Comparison of ENCODE assay signal across 20 cellular contexts in genomic region chr3:30352919-30353318, GRCh38.
DNase-seq lines count a peak whose midpoint lies in the region; ATAC-seq, FAIRE-seq and TF ChIP-seq lines count a peak whose summit lies in the region.
"Had no signal": no experiment of that assay in that cellular context is flagged by ENCODE, and none has a peak within 500 bp of the region (broad histone marks: within the 10 kb centered on the region; RNA-seq: fewer than 3 reads in every experiment).

No MANE protein-coding gene starts in this region.

- no peaks in the 10 kb centered on the region for H4K20me1 ChIP-seq in keratinocyte (ENCODE audit: control insufficient read depth, extremely low read depth, insufficient read depth, low read length)

- no peaks in the 10 kb centered on the region for H3K9me1 ChIP-seq in keratinocyte (ENCODE audit: control insufficient read depth, extremely low read depth, insufficient read depth, low read length)

- POLR2A ChIA-PET in A549 (lab: Yijun Ruan, JAX) (no interaction called here), HEK293T (lab: Yijun Ruan, JAX) (no interaction called here)

- no peak for TF ChIP-seq CTCF in A549 (IDR thresholded peaks at IDR 0.05)
- no peak for TF ChIP-seq CTCF in AG10803 (conservative IDR thresholded peaks at IDR 0.05; ENCODE audit: low read length)
- no peak for TF ChIP-seq CTCF in keratinocyte (optimal IDR thresholded peaks at IDR 0.05 in 1 of 3, IDR thresholded peaks at IDR 0.05 in 1 of 3, conservative IDR thresholded peaks at IDR 0.05 in 1 of 3; ENCODE audit: extremely low read depth in 1 of 3, insufficient read depth in 2 of 3, low read length in 3 of 3)

- no peaks in the 10 kb centered on the region for H3K27me3 ChIP-seq in keratinocyte (ENCODE audit: control insufficient read depth, extremely low read depth, insufficient read depth, low read length)
- H3K27me3 ChIP-seq: pancreas, sigmoid colon, transverse colon had no signal

- H3K27ac ChIP-seq in A549 (peak overlapping the region; percentile 64 to 89; a peak in 4 of 6 replicates), keratinocyte (ENCODE audit: control insufficient read depth, insufficient read depth, low read length) (peak overlapping the region; percentile 78)
- H3K27ac ChIP-seq: lower lobe of right lung, pancreas had no signal

- H3K9me3 ChIP-seq in A549 (no peaks in the 10 kb centered on the region), keratinocyte (ENCODE audit: control insufficient read depth, low read depth, low read length) (no peaks in the 10 kb centered on the region)
- H3K9me3 ChIP-seq: lower lobe of right lung, pancreas, sigmoid colon, transverse colon had no signal

- DNase-seq in A549 (ENCODE audit: low read depth in 1 of 2, low spot score in 1 of 2) (no peak), AG10803 (ENCODE audit: low read depth) (peak; percentile 37), NCI-H748 treated with DMSO at 0.1 percent for 48 hours (lab: John Stamatoyannopoulos, UW) (peak; percentile 38), keratinocyte (ENCODE audit: low read depth, low spot score) (no peak), HEK293T (ENCODE audit: extremely low spot score) (no peak), SIG-M5 treated with dmso at 0.1 percent for 504 hours (lab: John Stamatoyannopoulos, UW; ENCODE audit: unreplicated experiment) (no peak)
- DNase-seq: activated B cell treated with CpG ODN at 0.5 μM for 24 hours; activated CD8-positive, alpha-beta T cell treated with anti-CD3 and anti-CD28 coated beads for 36 hours; activated T-cell treated with anti-CD3 and anti-CD28 coated beads, Interleukin-2, amount 50 U/mL, for 72 hours; GOT3; lower lobe of right lung; NCI-H1417 treated with DMSO at 0.1 percent for 48 hours; NCI-H2171; NCI-H774; pancreas; SIG-M5; sigmoid colon; transverse colon had no signal

- H3K9ac ChIP-seq in keratinocyte (ENCODE audit: control insufficient read depth, extremely low read depth, insufficient read depth, low read length) = no peak overlapping the region

- H2AFZ ChIP-seq in keratinocyte (ENCODE audit: control insufficient read depth, low read length) = no peak overlapping the region

- no peaks in the 10 kb centered on the region for H3K79me2 ChIP-seq in keratinocyte (ENCODE audit: control insufficient read depth, insufficient read depth, low read length)

- TF ChIP-seq RAD21 in A549 (conservative IDR thresholded peaks at IDR 0.05 in 1 of 2, IDR thresholded peaks at IDR 0.05 in 1 of 2) = no peak

- FAIRE-seq in A549 (lab: Jason Lieb, UNC) (no peak), keratinocyte (lab: Jason Lieb, UNC) (peak; percentile 83)
- FAIRE-seq: pancreas had no signal

- WGBS in A549 (ENCODE audit: missing lambda C conversion rate) = 69% methylated on average over 1 of the region's 1 CpG

- no peak for TF ChIP-seq EP300 in A549 (IDR thresholded peaks at IDR 0.05)

- CTCF ChIA-PET in A549 (lab: Yijun Ruan, JAX) = no interaction called here
- CTCF ChIA-PET in HEK293T (lab: Yijun Ruan, JAX) = no interaction called here

- H3K4me3 ChIP-seq in A549 = no peak overlapping the region
- no peak overlapping the region for H3K4me3 ChIP-seq in AG10803 (ENCODE audit: low read length)
- H3K4me3 ChIP-seq in keratinocyte (ENCODE audit: control insufficient read depth in 2 of 3, extremely low read depth in 1 of 3, insufficient read depth in 2 of 3, low read depth in 1 of 3, low read length in 3 of 3) = no peak overlapping the region
- H3K4me3 ChIP-seq: lower lobe of right lung, pancreas, sigmoid colon, transverse colon had no signal

- TF ChIP-seq POLR2A in A549 (IDR thresholded peaks at IDR 0.05; ENCODE audit: low read length) = no peak

- peaks cover 94% of the 10 kb centered on the region for H3K4me1 ChIP-seq in A549
- peaks cover 66% of the 10 kb centered on the region for H3K4me1 ChIP-seq in keratinocyte (ENCODE audit: control insufficient read depth, extremely low read depth, insufficient read depth, low read length)
- H3K4me1 ChIP-seq: pancreas had no signal

- peaks cover 0 to 3% of the 10 kb centered on the region in 2 experiments for H3K36me3 ChIP-seq in keratinocyte (ENCODE audit: control insufficient read depth in 2 of 2, extremely low read depth in 1 of 2, insufficient read depth in 2 of 2, low read length in 2 of 2)
- H3K36me3 ChIP-seq: lower lobe of right lung, pancreas, sigmoid colon, transverse colon had no signal

- H3K4me2 ChIP-seq in A549 (peak overlapping the region; percentile 16; the same call in 2 of the 3 replicates), keratinocyte (ENCODE audit: control insufficient read depth, extremely low read depth, insufficient read depth, low read depth, low read length) (peak overlapping the region; percentile 13)

- ATAC-seq in A549 (no peak), GM21786 (IDR thresholded peaks at IDR 0.05; ENCODE audit: unreplicated experiment) (no peak)
- ATAC-seq: lower lobe of right lung; pancreas; stimulated activated memory B cell treated with anti-CD40 and anti-IgM and Interleukin-4, amounts not matched to agents 10 μg/mL and 1 μg/mL and 100 μg/mL, for 72 hours had no signal

- dilution Hi-C loops in keratinocyte (cut with MboI; ENCODE audit: extremely low pct_ligation_motif_present, low sequenced_read_pairs) = no loop called here

TF ChIP-seq in A549, 52 proteins besides CTCF, POLR2A, EP300 and RAD21:
- TF ChIP-seq TP53 (CRISPR knock-in tag; IDR thresholded peaks at IDR 0.05) (no peak), EHMT2 (IDR thresholded peaks at IDR 0.05; ENCODE audit: low read depth) (no peak), BHLHE40 (IDR thresholded peaks at IDR 0.05; ENCODE audit: low read depth, low read length) (no peak), E2F6 (IDR thresholded peaks at IDR 0.05; ENCODE audit: borderline replicate concordance, low read depth) (no peak), CEBPB (IDR thresholded peaks at IDR 0.05) (no peak), FOSB (CRISPR knock-in tag; IDR thresholded peaks at IDR 0.05) (no peak), HDAC2 (IDR thresholded peaks at IDR 0.05) (no peak), NR3C1 (IDR thresholded peaks at IDR 0.05) (no peak), KDM1A (IDR thresholded peaks at IDR 0.05; ENCODE audit: low read depth) (no peak), HOXB13 (CRISPR knock-in tag; IDR thresholded peaks at IDR 0.05; ENCODE audit: low read depth) (no peak), RNF2 (IDR thresholded peaks at IDR 0.05; ENCODE audit: borderline replicate concordance, low read depth) (no peak), HOXA7 (CRISPR knock-in tag; IDR thresholded peaks at IDR 0.05) (no peak), MAZ (IDR thresholded peaks at IDR 0.05; ENCODE audit: borderline replicate concordance, low read depth, low read length) (no peak), MYC (IDR thresholded peaks at IDR 0.05; ENCODE audit: borderline replicate concordance, low read length) (no peak), GATA3 (IDR thresholded peaks at IDR 0.05; ENCODE audit: borderline replicate concordance) (no peak), HOXB5 (CRISPR knock-in tag; IDR thresholded peaks at IDR 0.05) (no peak), ZNF302 (CRISPR knock-in tag; IDR thresholded peaks at IDR 0.05) (no peak), ZSCAN20 (CRISPR knock-in tag; IDR thresholded peaks at IDR 0.05) (no peak)

TF ChIP-seq in HEK293T, 16 proteins besides CTCF, POLR2A, EP300 and RAD21:
- TF ChIP-seq ELF4 (IDR thresholded peaks at IDR 0.05) = no peak
- TF ChIP-seq SP1 (IDR thresholded peaks at IDR 0.05) = no peak
- no peak for TF ChIP-seq ZNF384 (IDR thresholded peaks at IDR 0.05)
- no peak for TF ChIP-seq LEF1 (IDR thresholded peaks at IDR 0.05; ENCODE audit: borderline replicate concordance)

Comparison
In these comparisons a context has a peak if more than half of its experiments do, and no peak if none do; other contexts are left out.
1. DNase-seq: peak in AG10803 (single experiment) and NCI-H748 treated with DMSO at 0.1 percent for 48 hours (single experiment); none in A549 (0 of 2), keratinocyte (single experiment), HEK293T (single experiment) and SIG-M5 treated with dmso at 0.1 percent for 504 hours (single experiment).